9 cellular contexts compared by ENCODE assay signal in the genomic region with DNA sequence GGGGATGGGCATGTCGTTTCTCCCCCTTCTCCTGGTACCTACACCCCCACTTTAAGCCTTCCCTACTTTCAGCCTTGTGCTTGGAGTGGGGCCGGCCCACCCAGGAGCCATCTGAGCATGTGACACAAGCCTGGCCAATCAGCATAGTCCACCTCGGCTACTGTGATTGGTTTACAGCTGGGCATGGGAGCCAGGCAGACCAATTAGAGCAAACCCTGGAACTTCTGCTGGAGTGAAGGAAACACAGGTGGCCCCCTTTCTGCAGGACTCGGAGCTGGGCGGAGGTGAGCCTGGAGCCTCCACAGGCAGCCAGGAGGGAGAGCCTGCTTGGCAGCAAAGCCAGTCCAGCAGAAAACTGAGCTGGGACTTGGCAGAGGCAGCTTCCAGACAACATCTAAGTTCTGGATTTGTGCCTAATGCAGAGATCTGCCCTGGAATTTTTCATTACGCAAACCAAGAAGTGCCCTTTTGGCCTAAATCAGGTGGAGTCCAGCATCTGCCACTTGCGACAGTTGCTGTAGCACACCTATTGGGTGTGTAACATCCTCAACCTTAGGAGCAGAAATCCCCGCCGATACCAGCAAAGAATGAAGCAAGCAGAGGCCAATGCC. TPM values are rescaled to one million over a fixed set of nuclear protein-coding genes. Genes with fewer than 3 reads are reported as not detected.
DNase-seq lines count a peak whose midpoint lies in the region; ATAC-seq, FAIRE-seq and TF ChIP-seq lines count a peak whose summit lies in the region.
"Had no signal": no experiment of that assay in that cellular context is flagged by ENCODE, and none has a peak within 500 bp of the region (broad histone marks: within the 10 kb centered on the region; RNA-seq: fewer than 3 reads in every experiment).

No MANE protein-coding gene starts in this region.

- H3K4me3 ChIP-seq in Panc1 (ENCODE audit: low read depth in 2 of 2, low read length in 2 of 2), result no peak overlapping the region
- H3K4me3 ChIP-seq in fibroblast of mammary gland (ENCODE audit: control insufficient read depth, low read depth, low read length), result no peak overlapping the region
- no peak overlapping the region for H3K4me3 ChIP-seq in prostate gland

- WGBS in prostate gland, result 38% methylated on average over 9 of the region's 9 CpGs

- TF ChIP-seq POLR2A in GM12891 (IDR thresholded peaks at IDR 0.05; ENCODE audit: low read depth, low read length) (no peak), prostate gland (IDR thresholded peaks at IDR 0.05) (no peak)

- peak; percentile 35 for FAIRE-seq in GM12891 (lab: Jason Lieb, UNC)

- intact Hi-C loops in Panc1 (cut with micrococcal nuclease; ENCODE audit: unreplicated experiment), result no loop called here
- intact Hi-C loops in prostate gland (cut with DNase I), result no loop called here

- POLR2A ChIA-PET in Panc1 (lab: Charles Lee), result interaction anchor here (0.6 kb wide), 1 partner anchor 93 kb away, joined by 3 read pairs; no protein-coding TSS in a partner anchor

- no peak for DNase-seq in GM12891 (ENCODE audit: insufficient read length, low spot score)
- DNase-seq in Panc1 (ENCODE audit: low read depth, low spot score), result no peak
- DNase-seq in fibroblast of mammary gland (ENCODE audit: low read depth), result peak; percentile 33
- DNase-seq in prostate gland (ENCODE audit: low spot score), result peak; percentile 84
- DNase-seq in NCI-H146 (lab: John Stamatoyannopoulos, UW), result no peak
- DNase-seq in cerebellar nuclear complex (lab: John Stamatoyannopoulos, UW), result no peak
- DNase-seq: brain microvascular endothelial cell had no signal

- no peaks in the 10 kb centered on the region for H3K27me3 ChIP-seq in Panc1 (ENCODE audit: control insufficient read depth, insufficient read depth, low read length)
- H3K27me3 ChIP-seq in prostate gland (replicated peaks; ENCODE audit: insufficient read depth), result no peaks in the 10 kb centered on the region
- H3K27me3 ChIP-seq: brain microvascular endothelial cell had no signal

- ATAC-seq in Panc1, result peak; percentile 61
- ATAC-seq in GM21367 (IDR thresholded peaks at IDR 0.05; ENCODE audit: unreplicated experiment), result no peak
- no peak for ATAC-seq in HG02759 (IDR thresholded peaks at IDR 0.05; ENCODE audit: unreplicated experiment)

- H3K36me3 ChIP-seq in Panc1 (ENCODE audit: control insufficient read depth, insufficient read depth, low read length), result no peaks in the 10 kb centered on the region
- no peaks in the 10 kb centered on the region for H3K36me3 ChIP-seq in prostate gland

- H3K27ac ChIP-seq in Panc1 (ENCODE audit: low read length) (no peak overlapping the region), prostate gland (peak overlapping the region in 1 of 2 donors; percentile 41)
- H3K27ac ChIP-seq: brain microvascular endothelial cell had no signal

- H3K9me3 ChIP-seq in Panc1 (ENCODE audit: control insufficient read depth, insufficient read depth, low read depth, low read length) (no peaks in the 10 kb centered on the region), prostate gland (no peaks in the 10 kb centered on the region)

- CTCF ChIA-PET in Panc1 (lab: Charles Lee), result no interaction called here

- in situ Hi-C loops in Panc1 (cut with HindIII; ENCODE audit: low pct_unique_long_range_greater_than_20kb, low sequenced_read_pairs), result no loop called here

- TF ChIP-seq CTCF in Panc1 (IDR thresholded peaks at IDR 0.05) (no peak), fibroblast of mammary gland (conservative IDR thresholded peaks at IDR 0.05; ENCODE audit: control insufficient read depth, insufficient read depth, low read depth, low read length) (no peak), prostate gland (IDR thresholded peaks at IDR 0.05) (peak in 2 of 4 experiments; percentile 24 to 44)

- H3K4me1 ChIP-seq in Panc1 (ENCODE audit: control insufficient read depth, insufficient read depth, low read length), result no peaks in the 10 kb centered on the region
- H3K4me1 ChIP-seq in prostate gland (replicated peaks), result no peaks in the 10 kb centered on the region

- no TSS peak for BruUV-seq in Panc1 (replicated peaks; lab: Mats Ljungman, UMichigan)

TF ChIP-seq in GM12891, 5 proteins besides CTCF, POLR2A, EP300 and RAD21:
- TF ChIP-seq TAF1 (IDR thresholded peaks at IDR 0.05; ENCODE audit: low read depth, low read length) (no peak), POU2F2 (IDR thresholded peaks at IDR 0.05; ENCODE audit: low read depth, low read length) (no peak), SPI1 (IDR thresholded peaks at IDR 0.05; ENCODE audit: low read depth, low read length) (no peak), PAX5 (IDR thresholded peaks at IDR 0.05; ENCODE audit: insufficient read depth, low read length, severe bottlenecking) (no peak), POLR2AphosphoS5 (IDR thresholded peaks at IDR 0.05; ENCODE audit: low read depth, low read length) (no peak)

RNA-seq across cellular contexts. Expression of gene SCARB1, which starts 59.5 kb away (rescaled TPM):
- 93.0 TPM for polyA plus RNA-seq in GM12891 (2012; ENCODE audit: low read depth, missing spikeins)
- 359 TPM for total RNA-seq in Panc1 (2021; ENCODE audit: unreplicated experiment)
- polyA plus RNA-seq in Panc1 (2012; ENCODE audit: insufficient read length), result 1,007 TPM
- total RNA-seq in prostate gland, result 10 to 100 TPM; 28.0 to 44.4 TPM

Comparison
In these comparisons a context has a peak if more than half of its experiments do, and no peak if none do; other contexts are left out.
1. DNase-seq: peak in fibroblast of mammary gland (single experiment) and prostate gland (single experiment); none in GM12891 (single experiment), Panc1 (single experiment), NCI-H146 (single experiment) and cerebellar nuclear complex (0 of 2).